10 cellular contexts compared by ENCODE assay signal in the genomic region with DNA sequence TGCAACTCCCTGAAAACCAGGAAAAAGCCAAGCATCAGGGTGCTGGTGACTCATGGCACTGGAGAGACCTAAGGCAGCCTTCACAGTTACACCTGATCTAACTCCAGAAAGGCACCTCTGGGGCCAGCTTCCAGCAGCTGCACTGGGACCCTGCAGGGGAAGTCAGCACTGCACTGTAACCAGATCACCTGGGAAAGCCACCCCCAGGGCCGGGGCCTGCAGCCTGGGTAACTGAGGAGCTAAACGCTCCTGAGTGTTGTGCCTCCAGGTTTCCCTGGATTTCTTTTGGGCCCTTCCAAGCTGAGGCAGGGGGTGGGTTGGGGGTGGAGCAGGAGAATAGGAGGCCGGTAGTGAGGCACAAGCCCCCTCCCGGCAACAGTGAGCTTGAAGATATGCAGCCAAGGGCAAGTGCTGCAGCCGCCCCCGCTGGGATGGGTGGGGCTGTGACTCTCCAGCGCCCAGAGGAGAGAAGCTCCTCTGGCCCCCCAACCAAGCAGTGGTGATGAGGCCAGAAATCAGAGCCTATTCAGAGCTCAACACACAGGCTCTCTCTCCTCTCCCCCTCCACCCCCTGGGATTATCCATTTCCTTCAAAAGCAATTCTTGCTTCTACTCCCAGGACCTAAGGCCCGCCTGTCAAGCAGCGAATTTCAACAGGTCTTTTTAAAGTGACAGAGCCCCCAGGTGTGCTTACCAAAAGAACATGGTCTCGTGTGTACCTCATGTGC. TPM values are rescaled to one million over a fixed set of nuclear protein-coding genes. Genes with fewer than 3 reads are reported as not detected.
DNase-seq lines count a peak whose midpoint lies in the region; TF ChIP-seq lines count a peak whose summit lies in the region.
"Had no signal": no experiment of that assay in that cellular context is flagged by ENCODE, and none has a peak within 500 bp of the region (broad histone marks: within the 10 kb centered on the region; RNA-seq: fewer than 3 reads in every experiment).

No MANE protein-coding gene starts in this region.

- no peaks in the 10 kb centered on the region for H3K36me3 Mint-ChIP-seq in glutamatergic neuron (ENCODE audit: unreplicated experiment)
- H3K36me3 Mint-ChIP-seq: CD4-positive, alpha-beta memory T cell had no signal

- H3K4me3 ChIP-seq in astrocyte of the spinal cord (ENCODE audit: low read depth, low read length) (peak overlapping the region; percentile 51), iPS-20b (ENCODE audit: low read length) (peak overlapping the region; percentile 91), sigmoid colon (peak overlapping the region; percentile 52 to 73 (median 64))

- intact Hi-C loops in sigmoid colon (cut with DNase I): loop anchor here (10.0 kb wide), 1 partner anchor 327 kb away; no protein-coding TSS in a partner anchor

- DNase-seq in ELF-1 (ENCODE audit: low read depth, low spot score) (peak; percentile 86), astrocyte of the spinal cord (ENCODE audit: low read depth, low spot score) (no peak), sigmoid colon (peak; percentile 57), T1000 (lab: John Stamatoyannopoulos, UW) (no peak), glutamatergic neuron (no peak), anterior cingulate cortex (lab: John Stamatoyannopoulos, UW) (no peak), NCI-H510A (lab: John Stamatoyannopoulos, UW) (no peak)
- DNase-seq: CD4-positive, alpha-beta memory T cell; NCI-H1694 treated with DMSO at 0.1 percent for 48 hours had no signal

- TF ChIP-seq CTCF in astrocyte of the spinal cord (IDR thresholded peaks at IDR 0.05; ENCODE audit: low read depth, low read length) (no peak), sigmoid colon (IDR thresholded peaks at IDR 0.05) (no peak), glutamatergic neuron (IDR thresholded peaks at IDR 0.05; ENCODE audit: partially characterized antibody, unreplicated experiment) (no peak)

- H3K9me3 ChIP-seq in iPS-20b (ENCODE audit: insufficient read depth, low read depth, low read length) (no peaks in the 10 kb centered on the region), sigmoid colon (no peaks in the 10 kb centered on the region)

- H3K4me1 ChIP-seq in iPS-20b (ENCODE audit: insufficient read depth, low read length) (peaks cover 31% of the 10 kb centered on the region), sigmoid colon (peaks cover 0 to 32% (median 21%) of the 10 kb centered on the region in 4 donors)

- peak overlapping the region; percentile 60; the same call in 1 of the 2 replicates for H3K9ac ChIP-seq in iPS-20b (ENCODE audit: low read depth, low read length)

- 71 to 75% methylated on average over 10 of the region's 10 CpGs for WGBS in sigmoid colon, 2 donors

- H3K4me3 Mint-ChIP-seq in glutamatergic neuron (ENCODE audit: unreplicated experiment): no peak overlapping the region

- no peak for TF ChIP-seq POLR2A in sigmoid colon (IDR thresholded peaks at IDR 0.05)

- TF ChIP-seq EP300 in sigmoid colon (IDR thresholded peaks at IDR 0.05): no peak

- H3K27ac ChIP-seq in iPS-20b (ENCODE audit: low read length): no peak overlapping the region
- peak overlapping the region; percentile 59 to 75 (median 70) for H3K27ac ChIP-seq in sigmoid colon

- no peak overlapping the region for H3K27ac Mint-ChIP-seq in glutamatergic neuron (ENCODE audit: unreplicated experiment)
- H3K27ac Mint-ChIP-seq: CD4-positive, alpha-beta memory T cell had no signal

- H3K36me3 ChIP-seq in iPS-20b (ENCODE audit: insufficient read depth, low read depth, low read length): peaks cover 34% of the 10 kb centered on the region
- peaks cover 0 to 22% (median 0%) of the 10 kb centered on the region in 4 donors for H3K36me3 ChIP-seq in sigmoid colon

- H3K27me3 Mint-ChIP-seq in glutamatergic neuron (ENCODE audit: unreplicated experiment): peaks cover 17% of the 10 kb centered on the region

- peaks cover 3% of the 10 kb centered on the region for H3K9me3 Mint-ChIP-seq in glutamatergic neuron (ENCODE audit: unreplicated experiment)
- H3K9me3 Mint-ChIP-seq: CD4-positive, alpha-beta memory T cell had no signal

- peaks cover 5% of the 10 kb centered on the region for H3K4me1 Mint-ChIP-seq in glutamatergic neuron (ENCODE audit: low read depth, unreplicated experiment)

- H3K27me3 ChIP-seq in iPS-20b (ENCODE audit: insufficient read depth, low read length): peaks cover 41% of the 10 kb centered on the region
- peaks cover 2 to 35% (median 27%) of the 10 kb centered on the region in 3 donors for H3K27me3 ChIP-seq in sigmoid colon

- in situ Hi-C loops in astrocyte of the spinal cord (cut with HindIII; ENCODE audit: low sequenced_read_pairs): no loop called here

RNA-seq across cellular contexts. Expression of gene CXCL12, which starts 2.6 kb away (rescaled TPM):
- total RNA-seq in sigmoid colon (100 to 1,000 TPM in 1 of 4 donors, 10 to 100 TPM in 3; 72.1 to 111 (median 80.7) TPM), glutamatergic neuron (ENCODE audit: unreplicated experiment) (2.2 TPM)
- 10 to 100 TPM; 13.6 to 54.1 (median 43.5) TPM for polyA plus RNA-seq in sigmoid colon
- total RNA-seq: CD4-positive, alpha-beta memory T cell had no signal
- polyA plus RNA-seq: CD4-positive, alpha-beta memory T cell had no signal

Comparison
In these comparisons a context has a peak if more than half of its experiments do, and no peak if none do; other contexts are left out.
1. DNase-seq: peak in ELF-1 (single experiment) and sigmoid colon (single experiment); none in astrocyte of the spinal cord (single experiment), T1000 (single experiment), glutamatergic neuron (single experiment), anterior cingulate cortex (0 of 58) and NCI-H510A (single experiment).
2. RNA of gene CXCL12, which starts 2.6 kb away (total RNA-seq): 72.1 to 111 TPM in sigmoid colon; 2.2 TPM in glutamatergic neuron (single experiment); every median in the first group is over 10 times any median in the second.
3. Peak in every context shown above with its lines, with median percentiles within 50 percentile points of each other: H3K4me3 ChIP-seq.